Comparison of ENCODE assay signal across 8 cellular contexts in genomic region chr7:121138262-121138933, GRCh38.
DNase-seq lines count a peak whose midpoint lies in the region; ATAC-seq and TF ChIP-seq lines count a peak whose summit lies in the region.

No MANE protein-coding gene starts in this region.

- ATAC-seq in GM19328 (IDR thresholded peaks at IDR 0.05; ENCODE audit: unreplicated experiment) (peak; percentile 99), HG03175 (IDR thresholded peaks at IDR 0.05; ENCODE audit: unreplicated experiment) (peak; percentile 100), aorta (ENCODE audit: low FRiP score) (no peak)
- ATAC-seq in naive thymus-derived CD4-positive, alpha-beta T cell, result no peak

- H3K36me3 ChIP-seq in OCI-LY1 (ENCODE audit: insufficient read depth, low read length) (no peaks in the 10 kb centered on the region), prostate gland (no peaks in the 10 kb centered on the region), aorta (ENCODE audit: control insufficient read depth in 1 of 2, insufficient read depth in 2 of 2, low read length in 1 of 2) (peaks cover 2 to 3% of the 10 kb centered on the region in 2 donors)
- no peaks in the 10 kb centered on the region for H3K36me3 ChIP-seq in naive thymus-derived CD4-positive, alpha-beta T cell (ENCODE audit: control insufficient read depth in 2 of 3, insufficient read depth in 3 of 3, low read length in 3 of 3)

- no peaks in the 10 kb centered on the region for H3K9me2 ChIP-seq in OCI-LY1 (ENCODE audit: low read depth, low read length)

- no peak overlapping the region for H3K4me3 Mint-ChIP-seq in activated T-helper 2 cell treated with anti-CD3 and anti-CD28 coated beads, Interferon-gamma antibody, Interleukin-2, Interleukin-4, amounts not matched to agents 10 μg/mL and 5 μg/mL and 100 μg/mL, durations not matched to agents 14 hours and 24 hours and 36 hours (ENCODE audit: low read depth)
- H3K4me3 Mint-ChIP-seq in naive thymus-derived CD4-positive, alpha-beta T cell, result peak overlapping the region in 2 of 10 donors; percentile 57 to 72

- peaks cover 66% of the 10 kb centered on the region for H3K4me1 ChIP-seq in OCI-LY1 (ENCODE audit: insufficient read depth, low read length, severe bottlenecking)
- H3K4me1 ChIP-seq in prostate gland (replicated peaks), result no peaks in the 10 kb centered on the region
- no peaks in the 10 kb centered on the region for H3K4me1 ChIP-seq in aorta (ENCODE audit: control insufficient read depth in 1 of 2, insufficient read depth in 2 of 2, low read length in 2 of 2)
- no peaks in the 10 kb centered on the region for H3K4me1 ChIP-seq in naive thymus-derived CD4-positive, alpha-beta T cell (ENCODE audit: control insufficient read depth in 2 of 2, insufficient read depth in 2 of 2, low read length in 2 of 2)

- H3K79me2 ChIP-seq in OCI-LY1 (ENCODE audit: insufficient read depth, low read length), result no peaks in the 10 kb centered on the region

- peaks cover 5% of the 10 kb centered on the region for H3K27me3 Mint-ChIP-seq in activated T-helper 2 cell treated with anti-CD3 and anti-CD28 coated beads, Interferon-gamma antibody, Interleukin-2, Interleukin-4, amounts not matched to agents 10 μg/mL and 5 μg/mL and 100 μg/mL, durations not matched to agents 14 hours and 24 hours and 36 hours (ENCODE audit: low read depth)
- H3K27me3 Mint-ChIP-seq in naive thymus-derived CD4-positive, alpha-beta T cell, result peaks cover 5 to 21% (median 6%) of the 10 kb centered on the region in 5 donors

- CTCF ChIA-PET in naive thymus-derived CD4-positive, alpha-beta T cell (lab: Charles Lee), result no interaction called here

- no peaks in the 10 kb centered on the region; the same call in 1 of the 2 replicates for H3F3A ChIP-seq in OCI-LY1 (ENCODE audit: insufficient read depth, low read length)

- no peaks in the 10 kb centered on the region for H3K36me3 Mint-ChIP-seq in activated T-helper 2 cell treated with anti-CD3 and anti-CD28 coated beads, Interferon-gamma antibody, Interleukin-2, Interleukin-4, amounts not matched to agents 10 μg/mL and 5 μg/mL and 100 μg/mL, durations not matched to agents 14 hours and 24 hours and 36 hours (ENCODE audit: low read depth)
- H3K36me3 Mint-ChIP-seq in naive thymus-derived CD4-positive, alpha-beta T cell, result no peaks in the 10 kb centered on the region

- H3K4me3 ChIP-seq in OCI-LY1 (ENCODE audit: low read depth, low read length, poor library complexity, severe bottlenecking) (peak overlapping the region; percentile 59), prostate gland (no peak overlapping the region), aorta (ENCODE audit: low read length in 2 of 2) (no peak overlapping the region)
- H3K4me3 ChIP-seq in naive thymus-derived CD4-positive, alpha-beta T cell (ENCODE audit: low read length), result no peak overlapping the region

- 57% methylated on average over 8 of the region's 8 CpGs for WGBS in prostate gland
- WGBS in aorta, 2 donors, result 82 to 91% methylated on average over 8 of the region's 8 CpGs

- H3K4me2 ChIP-seq in OCI-LY1 (ENCODE audit: low read length), result peak overlapping the region; percentile 74

- no peak overlapping the region for H3K27ac Mint-ChIP-seq in activated T-helper 2 cell treated with anti-CD3 and anti-CD28 coated beads, Interferon-gamma antibody, Interleukin-2, Interleukin-4, amounts not matched to agents 10 μg/mL and 5 μg/mL and 100 μg/mL, durations not matched to agents 14 hours and 24 hours and 36 hours
- H3K27ac Mint-ChIP-seq in naive thymus-derived CD4-positive, alpha-beta T cell, result no peak overlapping the region

- TF ChIP-seq CTCF in OCI-LY1 (IDR thresholded peaks at IDR 0.05; ENCODE audit: low read length) (no peak), prostate gland (IDR thresholded peaks at IDR 0.05) (no peak)

- H3K27me3 ChIP-seq in OCI-LY1 (ENCODE audit: insufficient read depth, low read length), result no peaks in the 10 kb centered on the region
- H3K27me3 ChIP-seq in prostate gland (replicated peaks; ENCODE audit: insufficient read depth), result no peaks in the 10 kb centered on the region
- H3K27me3 ChIP-seq in aorta (ENCODE audit: control insufficient read depth in 1 of 2, insufficient read depth in 2 of 2, low read length in 1 of 2), result no peaks in the 10 kb centered on the region
- peaks cover 0 to 3% of the 10 kb centered on the region in 2 donors for H3K27me3 ChIP-seq in naive thymus-derived CD4-positive, alpha-beta T cell (ENCODE audit: control insufficient read depth in 2 of 2, insufficient read depth in 2 of 2, low read length in 2 of 2)

- H4K20me1 ChIP-seq in OCI-LY1 (ENCODE audit: insufficient read depth, low read length), result no peaks in the 10 kb centered on the region

- H3K9me3 ChIP-seq in OCI-LY1 (ENCODE audit: low read length) (no peaks in the 10 kb centered on the region), prostate gland (no peaks in the 10 kb centered on the region), aorta (ENCODE audit: control insufficient read depth, low read length) (no peaks in the 10 kb centered on the region)
- H3K9me3 ChIP-seq in naive thymus-derived CD4-positive, alpha-beta T cell (ENCODE audit: control insufficient read depth in 2 of 3, low read length in 3 of 3), result no peaks in the 10 kb centered on the region

- peak overlapping the region; percentile 66 for H3K9ac ChIP-seq in OCI-LY1 (ENCODE audit: low read length)

- H3K9me3 Mint-ChIP-seq in activated T-helper 2 cell treated with anti-CD3 and anti-CD28 coated beads, Interferon-gamma antibody, Interleukin-2, Interleukin-4, amounts not matched to agents 10 μg/mL and 5 μg/mL and 100 μg/mL, durations not matched to agents 14 hours and 24 hours and 36 hours, result no peaks in the 10 kb centered on the region
- H3K9me3 Mint-ChIP-seq in naive thymus-derived CD4-positive, alpha-beta T cell, result no peaks in the 10 kb centered on the region

- peaks cover 21% of the 10 kb centered on the region for H3K4me1 Mint-ChIP-seq in activated T-helper 2 cell treated with anti-CD3 and anti-CD28 coated beads, Interferon-gamma antibody, Interleukin-2, Interleukin-4, amounts not matched to agents 10 μg/mL and 5 μg/mL and 100 μg/mL, durations not matched to agents 14 hours and 24 hours and 36 hours (ENCODE audit: low read depth)
- H3K4me1 Mint-ChIP-seq in naive thymus-derived CD4-positive, alpha-beta T cell, result peaks cover 0 to 13% (median 1%) of the 10 kb centered on the region in 7 donors

- DNase-seq in DMS153 treated with DMSO at 0.1 percent for 48 hours (lab: John Stamatoyannopoulos, UW; ENCODE audit: unreplicated experiment) (peak; percentile 81), prostate gland (ENCODE audit: low spot score) (peak; percentile 30), aorta (no peak)
- DNase-seq in activated T-helper 2 cell treated with anti-CD3 and anti-CD28 coated beads, Interferon-gamma antibody, Interleukin-2, Interleukin-4, amounts not matched to agents 10 μg/mL and 5 μg/mL and 100 μg/mL, durations not matched to agents 14 hours and 24 hours and 36 hours (ENCODE audit: low spot score), result no peak
- DNase-seq in naive thymus-derived CD4-positive, alpha-beta T cell, result no peak

- no peak for TF ChIP-seq POLR2A in prostate gland (IDR thresholded peaks at IDR 0.05)

- H3K27ac ChIP-seq in OCI-LY1 (ENCODE audit: low read depth, low read length, poor library complexity, severe bottlenecking), result peak overlapping the region; percentile 85
- H3K27ac ChIP-seq in prostate gland, result no peak overlapping the region
- H3K27ac ChIP-seq in aorta (ENCODE audit: low read depth in 1 of 2, low read length in 2 of 2), result no peak overlapping the region
- H3K27ac ChIP-seq in naive thymus-derived CD4-positive, alpha-beta T cell (ENCODE audit: low read depth, low read length), result no peak overlapping the region

- H2AFZ ChIP-seq in OCI-LY1 (ENCODE audit: low read length), result peak overlapping the region; percentile 95

- intact Hi-C loops in prostate gland (cut with DNase I), result no loop called here
- intact Hi-C loops in activated T-helper 2 cell treated with anti-CD3 and anti-CD28 coated beads, Interferon-gamma antibody, Interleukin-2, Interleukin-4, amounts not matched to agents 10 μg/mL and 5 μg/mL and 100 μg/mL, durations not matched to agents 14 hours and 24 hours and 36 hours (cut with micrococcal nuclease), result loop anchor here (1.0 to 5.0 kb wide), 2 partner anchors 141 to 409 kb away; no protein-coding TSS in a partner anchor
- intact Hi-C loops in aorta (cut with DNase I), result no loop called here
- intact Hi-C loops in naive thymus-derived CD4-positive, alpha-beta T cell (cut with micrococcal nuclease), result loop anchor here in 1 of 2 donors (5.0 kb wide), 1 partner anchor 409 kb away; no protein-coding TSS in a partner anchor

- POLR2A ChIA-PET in naive thymus-derived CD4-positive, alpha-beta T cell (lab: Charles Lee), result no interaction called here

Comparison
In these comparisons a context has a peak if more than half of its experiments do, and no peak if none do; other contexts are left out.
1. DNase-seq: peak in DMS153 treated with DMSO at 0.1 percent for 48 hours (single experiment) and prostate gland (single experiment); none in activated T-helper 2 cell treated with anti-CD3 and anti-CD28 coated beads, Interferon-gamma antibody, Interleukin-2, Interleukin-4, amounts not matched to agents 10 μg/mL and 5 μg/mL and 100 μg/mL, durations not matched to agents 14 hours and 24 hours and 36 hours (single experiment), aorta (0 of 2) and naive thymus-derived CD4-positive, alpha-beta T cell (0 of 9).
2. ATAC-seq: peak in GM19328 (single experiment) and HG03175 (single experiment); none in aorta (single experiment) and naive thymus-derived CD4-positive, alpha-beta T cell (single experiment).